23 cellular contexts compared by ENCODE assay signal in genomic region chr4:100289530-100289888, GRCh38.
A peak's percentile ranks its signal among the peaks of the same experiment; 100 is the strongest.
DNase-seq lines count a peak whose midpoint lies in the region; ATAC-seq, FAIRE-seq and TF ChIP-seq lines count a peak whose summit lies in the region.
"Had no signal": no experiment of that assay in that cellular context is flagged by ENCODE, and none has a peak within 500 bp of the region (broad histone marks: within the 10 kb centered on the region; RNA-seq: fewer than 3 reads in every experiment).

No MANE protein-coding gene starts in this region.

- no peak overlapping the region for H3K4me3 ChIP-seq in endothelial cell of umbilical vein (replicated peaks in 1 of 3; ENCODE audit: insufficient read depth in 1 of 3, low read depth in 1 of 3, low read length in 3 of 3)
- no peak overlapping the region for H3K4me3 ChIP-seq in mesendoderm (ENCODE audit: low read length)
- H3K4me3 ChIP-seq: left lung, suprapubic skin had no signal

- no peaks in the 10 kb centered on the region for H3K9me3 Mint-ChIP-seq in activated naive CD4-positive, alpha-beta T cell treated with anti-CD3 and anti-CD28 coated beads, Interleukin-2, amount 50 U/mL, for 72 hours
- H3K9me3 Mint-ChIP-seq: activated CD4-positive, alpha-beta memory T cell treated with anti-CD3 and anti-CD28 coated beads, Interleukin-2, amount 10 ng/mL, durations not matched to agents 7 days and 5 days; activated naive CD4-positive, alpha-beta T cell treated with anti-CD3 and anti-CD28 coated beads for 36 hours; CD4-positive, alpha-beta memory T cell had no signal

- H3K4me1 ChIP-seq in endothelial cell of umbilical vein (ENCODE audit: control insufficient read depth, extremely low read depth, insufficient read depth, low read length), result peaks cover 31% of the 10 kb centered on the region
- peaks cover 5% of the 10 kb centered on the region for H3K4me1 ChIP-seq in mesendoderm (ENCODE audit: control insufficient read depth, low read depth, low read length)
- H3K4me1 ChIP-seq: left lung, suprapubic skin had no signal

- no peaks in the 10 kb centered on the region for H3K9me3 ChIP-seq in endothelial cell of umbilical vein (replicated peaks; ENCODE audit: control insufficient read depth, insufficient read depth, low read length)
- H3K9me3 ChIP-seq: left lung, neutrophil, suprapubic skin had no signal

- CTCF ChIA-PET in endothelial cell of umbilical vein (lab: Charles Lee), result no interaction called here

- no peaks in the 10 kb centered on the region for H3K9me1 ChIP-seq in endothelial cell of umbilical vein (replicated peaks; ENCODE audit: control insufficient read depth, extremely low read depth, insufficient read depth, low read length)

- peak overlapping the region; percentile 10 for H3K9ac ChIP-seq in endothelial cell of umbilical vein (replicated peaks; ENCODE audit: extremely low read depth, insufficient read depth, low read length)
- no peak overlapping the region for H3K9ac ChIP-seq in mesendoderm (ENCODE audit: low read length)

- no CpG with 5 or more reads among the region's 1 CpG for WGBS in mesendoderm (ENCODE audit: extremely low coverage, insufficient coverage, low lambda C conversion rate)

- no peak overlapping the region for H3K27ac Mint-ChIP-seq in activated naive CD4-positive, alpha-beta T cell treated with anti-CD3 and anti-CD28 coated beads, Interleukin-2, amount 50 U/mL, for 72 hours
- H3K27ac Mint-ChIP-seq: activated CD4-positive, alpha-beta memory T cell treated with anti-CD3 and anti-CD28 coated beads, Interleukin-2, amount 10 ng/mL, durations not matched to agents 7 days and 5 days; activated naive CD4-positive, alpha-beta T cell treated with anti-CD3 and anti-CD28 coated beads for 36 hours; CD4-positive, alpha-beta memory T cell; T-helper 17 cell had no signal

- H3K36me3 ChIP-seq in endothelial cell of umbilical vein (ENCODE audit: control insufficient read depth in 2 of 2, extremely low read depth in 1 of 2, insufficient read depth in 2 of 2, low read length in 2 of 2) (no peaks in the 10 kb centered on the region), mesendoderm (ENCODE audit: control insufficient read depth, insufficient read depth, low read length) (no peaks in the 10 kb centered on the region)
- H3K36me3 ChIP-seq: left lung, neutrophil, suprapubic skin had no signal

- H3K79me2 ChIP-seq in endothelial cell of umbilical vein (ENCODE audit: control insufficient read depth, insufficient read depth, low read length) (no peaks in the 10 kb centered on the region), mesendoderm (ENCODE audit: control insufficient read depth, insufficient read depth, low read length) (no peaks in the 10 kb centered on the region)

- no peak overlapping the region for H3K56ac ChIP-seq in mesendoderm (ENCODE audit: low read length)

- no peak overlapping the region for H2BK120ac ChIP-seq in mesendoderm (ENCODE audit: low read depth, low read length)

- H3K4ac ChIP-seq in mesendoderm (ENCODE audit: low read depth, low read length), result no peak overlapping the region

- H3K36me3 Mint-ChIP-seq in activated naive CD4-positive, alpha-beta T cell treated with anti-CD3 and anti-CD28 coated beads, Interleukin-2, amount 50 U/mL, for 72 hours, result no peaks in the 10 kb centered on the region
- H3K36me3 Mint-ChIP-seq: CD4-positive, alpha-beta memory T cell had no signal

- TF ChIP-seq POLR2A in endothelial cell of umbilical vein (IDR thresholded peaks at IDR 0.05; ENCODE audit: low read depth, low read length), result no peak

- POLR2A ChIA-PET in endothelial cell of umbilical vein (lab: Charles Lee), result no interaction called here

- DNase-seq in EL (peak; percentile 59), RCC 7860 (ENCODE audit: low spot score) (peak; percentile 79), endothelial cell of umbilical vein (ENCODE audit: low read depth, low spot score) (peak; percentile 32), mesendoderm (peak; percentile 64), HuH-7 (ENCODE audit: low spot score) (no peak)
- no peak for DNase-seq in activated naive CD4-positive, alpha-beta T cell treated with anti-CD3 and anti-CD28 coated beads, Interleukin-2, amount 50 U/mL, for 72 hours (ENCODE audit: low spot score in 2 of 2)
- DNase-seq: activated CD4-positive, alpha-beta memory T cell treated with anti-CD3 and anti-CD28 coated beads, Interleukin-2, amount 10 ng/mL, durations not matched to agents 7 days and 5 days; activated naive CD4-positive, alpha-beta T cell treated with anti-CD3 and anti-CD28 coated beads for 36 hours; activated T-cell treated with anti-CD3 and anti-CD28 coated beads, Interleukin-2, amount 50 U/mL, for 1 hour; aorta; CD4-positive, alpha-beta memory T cell; Kasumi-1; left lung; NCI-H1105; SHP77; T-helper 17 cell had no signal

- H3K27ac ChIP-seq in endothelial cell of umbilical vein (ENCODE audit: insufficient read depth, low read depth, low read length) (peak overlapping the region; percentile 72), mesendoderm (ENCODE audit: low read depth, low read length) (no peak overlapping the region)
- H3K27ac ChIP-seq: left lung, neutrophil, VCaP had no signal

- H2AK5ac ChIP-seq in mesendoderm (ENCODE audit: low read length), result no peak overlapping the region

- H3K79me1 ChIP-seq in mesendoderm (ENCODE audit: low read length), result no peaks in the 10 kb centered on the region

- ATAC-seq in GM18867 (IDR thresholded peaks at IDR 0.05; ENCODE audit: unreplicated experiment), result no peak
- ATAC-seq in GM18511 (IDR thresholded peaks at IDR 0.05; ENCODE audit: unreplicated experiment), result no peak
- ATAC-seq in activated naive CD4-positive, alpha-beta T cell treated with anti-CD3 and anti-CD28 coated beads, Interleukin-2, amount 50 U/mL, for 72 hours, result no peak
- ATAC-seq: left lung, T-helper 17 cell had no signal

- H3K4me2 ChIP-seq in endothelial cell of umbilical vein (ENCODE audit: insufficient read depth, low read length) (peak overlapping the region; percentile 59), mesendoderm (ENCODE audit: low read length) (no peak overlapping the region)

- dilution Hi-C loops in endothelial cell of umbilical vein (cut with MboI; ENCODE audit: extremely low pct_ligation_motif_present, low sequenced_read_pairs), result no loop called here

- peak overlapping the region; percentile 18 for H2AFZ ChIP-seq in endothelial cell of umbilical vein (ENCODE audit: low read depth, low read length)

- H3K18ac ChIP-seq in mesendoderm (ENCODE audit: low read length), result no peak overlapping the region

- H3K23ac ChIP-seq in mesendoderm (ENCODE audit: low read length), result no peak overlapping the region

- no peak overlapping the region for H2BK5ac ChIP-seq in mesendoderm (ENCODE audit: low read length)

- H4K5ac ChIP-seq in mesendoderm (ENCODE audit: low read length), result no peak overlapping the region

- no TSS peak for BruUV-seq in endothelial cell of umbilical vein (replicated peaks; lab: Mats Ljungman, UMichigan)

- H4K20me1 ChIP-seq in endothelial cell of umbilical vein (replicated peaks; ENCODE audit: control insufficient read depth, extremely low read depth, insufficient read depth, low read length), result no peaks in the 10 kb centered on the region

- H4K8ac ChIP-seq in mesendoderm (ENCODE audit: low read depth, low read length), result no peak overlapping the region

- no peak for TF ChIP-seq CTCF in endothelial cell of umbilical vein (IDR thresholded peaks at IDR 0.05; ENCODE audit: extremely low read depth in 1 of 2, insufficient read depth in 1 of 2, low read depth in 1 of 2, low read length in 2 of 2)

- FAIRE-seq in RCC 7860 (lab: Jason Lieb, UNC) (peak; percentile 82), endothelial cell of umbilical vein (lab: Jason Lieb, UNC) (peak; percentile 26)
- FAIRE-seq: frontal cortex, HTR-8/SVneo had no signal

- no peak overlapping the region for H2BK15ac ChIP-seq in mesendoderm (replicated peaks; ENCODE audit: low read depth)

- no peaks in the 10 kb centered on the region for H3K27me3 ChIP-seq in endothelial cell of umbilical vein (ENCODE audit: control insufficient read depth in 2 of 2, insufficient read depth in 2 of 2, low read length in 2 of 2)
- no peaks in the 10 kb centered on the region for H3K27me3 ChIP-seq in mesendoderm (ENCODE audit: insufficient read depth, low read length, poor library complexity)
- H3K27me3 ChIP-seq: left lung, neutrophil, suprapubic skin had no signal

- intact Hi-C loops in endothelial cell of umbilical vein (cut with micrococcal nuclease), result loop anchor here (5.0 kb wide), 2 partner anchors 228 to 448 kb away; partner anchors contain the start of gene EMCN

TF ChIP-seq in endothelial cell of umbilical vein, 7 proteins besides CTCF, POLR2A, EP300 and RAD21:
- TF ChIP-seq FOS (IDR thresholded peaks at IDR 0.05; ENCODE audit: borderline replicate concordance, insufficient read depth, low read length) (peak; percentile 53), POLR2AphosphoS5 (IDR thresholded peaks at IDR 0.05; ENCODE audit: insufficient read depth, low read depth, low read length) (no peak), JUN (IDR thresholded peaks at IDR 0.05; ENCODE audit: borderline replicate concordance, insufficient read depth, insufficient read length, low read depth) (peak; percentile 27), GATA2 (IDR thresholded peaks at IDR 0.05; ENCODE audit: insufficient read depth, insufficient read length, low read depth, low read length) (peak; percentile 9), EZH2 (IDR thresholded peaks at IDR 0.05; ENCODE audit: borderline replicate concordance, low read depth, low read length, severe bottlenecking) (no peak)

Comparison
In these comparisons a context has a peak if more than half of its experiments do, and no peak if none do; other contexts are left out.
1. DNase-seq: peak in EL (single experiment), RCC 7860 (single experiment), endothelial cell of umbilical vein (single experiment) and mesendoderm (single experiment); none in activated naive CD4-positive, alpha-beta T cell treated with anti-CD3 and anti-CD28 coated beads, Interleukin-2, amount 50 U/mL, for 72 hours (0 of 2) and HuH-7 (single experiment).